Comparison of ENCODE assay signal across 1 cellular context in the genomic region with DNA sequence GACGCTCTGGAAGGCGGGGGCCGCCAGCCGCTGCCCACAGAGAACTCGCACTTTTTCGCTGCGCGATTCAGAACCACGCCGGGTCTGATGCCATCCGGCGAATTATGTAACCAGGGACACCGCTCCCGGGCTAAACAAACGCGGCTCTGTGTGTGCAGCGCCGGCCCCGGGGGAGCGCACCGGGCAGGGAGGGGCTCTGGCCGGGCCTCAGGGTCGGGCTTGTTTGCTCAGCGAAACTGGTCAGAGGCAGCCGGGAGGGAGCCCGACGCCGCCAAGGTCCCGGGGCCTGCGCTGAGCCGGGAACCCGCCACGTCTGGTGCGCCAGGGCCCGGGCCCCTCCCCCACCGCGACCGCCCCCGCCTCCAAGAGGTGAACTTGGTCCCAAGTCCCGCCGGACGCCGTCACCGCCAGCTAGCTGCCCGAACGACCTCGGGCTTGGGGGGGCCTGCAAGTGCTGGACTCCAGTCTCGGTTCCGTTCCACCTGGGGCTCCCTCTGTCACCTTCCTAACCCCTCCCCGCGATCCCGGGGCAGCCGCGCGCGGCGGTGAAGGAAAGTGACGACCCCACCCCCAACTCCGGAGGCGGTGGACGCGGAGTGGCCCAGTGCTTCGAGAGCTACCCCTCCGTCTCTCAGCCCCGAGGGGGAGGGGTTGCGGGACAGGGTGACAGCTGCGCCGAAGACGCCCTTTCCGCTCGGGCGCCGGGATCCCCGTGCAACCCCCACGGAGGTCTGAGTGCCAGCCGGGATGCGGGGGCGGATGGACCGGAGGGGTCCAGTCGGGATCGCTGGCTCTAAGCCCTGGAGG.
TF ChIP-seq lines count a peak whose summit lies in the region.

No MANE protein-coding gene starts in this region.

TF ChIP-seq in HEK293, 187 proteins besides CTCF, POLR2A, EP300 and RAD21 (continued from another document):
- TF ChIP-seq, protein P1, sequence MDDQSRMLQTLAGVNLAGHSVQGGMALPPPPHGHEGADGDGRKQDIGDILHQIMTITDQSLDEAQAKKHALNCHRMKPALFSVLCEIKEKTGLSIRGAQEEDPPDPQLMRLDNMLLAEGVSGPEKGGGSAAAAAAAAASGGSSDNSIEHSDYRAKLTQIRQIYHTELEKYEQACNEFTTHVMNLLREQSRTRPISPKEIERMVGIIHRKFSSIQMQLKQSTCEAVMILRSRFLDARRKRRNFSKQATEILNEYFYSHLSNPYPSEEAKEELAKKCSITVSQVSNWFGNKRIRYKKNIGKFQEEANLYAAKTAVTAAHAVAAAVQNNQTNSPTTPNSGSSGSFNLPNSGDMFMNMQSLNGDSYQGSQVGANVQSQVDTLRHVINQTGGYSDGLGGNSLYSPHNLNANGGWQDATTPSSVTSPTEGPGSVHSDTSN (CRISPR knock-in tag; IDR thresholded peaks at IDR 0.05), result no peak
- TF ChIP-seq ZIC2 (tag by site-specific recombination; IDR thresholded peaks at IDR 0.05), result peak; percentile 58
- no peak for TF ChIP-seq ZSCAN16 (tag by site-specific recombination; IDR thresholded peaks at IDR 0.05)
- no peak for TF ChIP-seq ZFP69B (tag by site-specific recombination; IDR thresholded peaks at IDR 0.05)
- TF ChIP-seq, protein P2, sequence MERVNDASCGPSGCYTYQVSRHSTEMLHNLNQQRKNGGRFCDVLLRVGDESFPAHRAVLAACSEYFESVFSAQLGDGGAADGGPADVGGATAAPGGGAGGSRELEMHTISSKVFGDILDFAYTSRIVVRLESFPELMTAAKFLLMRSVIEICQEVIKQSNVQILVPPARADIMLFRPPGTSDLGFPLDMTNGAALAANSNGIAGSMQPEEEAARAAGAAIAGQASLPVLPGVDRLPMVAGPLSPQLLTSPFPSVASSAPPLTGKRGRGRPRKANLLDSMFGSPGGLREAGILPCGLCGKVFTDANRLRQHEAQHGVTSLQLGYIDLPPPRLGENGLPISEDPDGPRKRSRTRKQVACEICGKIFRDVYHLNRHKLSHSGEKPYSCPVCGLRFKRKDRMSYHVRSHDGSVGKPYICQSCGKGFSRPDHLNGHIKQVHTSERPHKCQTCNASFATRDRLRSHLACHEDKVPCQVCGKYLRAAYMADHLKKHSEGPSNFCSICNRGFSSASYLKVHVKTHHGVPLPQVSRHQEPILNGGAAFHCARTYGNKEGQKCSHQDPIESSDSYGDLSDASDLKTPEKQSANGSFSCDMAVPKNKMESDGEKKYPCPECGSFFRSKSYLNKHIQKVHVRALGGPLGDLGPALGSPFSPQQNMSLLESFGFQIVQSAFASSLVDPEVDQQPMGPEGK (tag by site-specific recombination; IDR thresholded peaks at IDR 0.05), result peak; percentile 90
- TF ChIP-seq, protein P3, sequence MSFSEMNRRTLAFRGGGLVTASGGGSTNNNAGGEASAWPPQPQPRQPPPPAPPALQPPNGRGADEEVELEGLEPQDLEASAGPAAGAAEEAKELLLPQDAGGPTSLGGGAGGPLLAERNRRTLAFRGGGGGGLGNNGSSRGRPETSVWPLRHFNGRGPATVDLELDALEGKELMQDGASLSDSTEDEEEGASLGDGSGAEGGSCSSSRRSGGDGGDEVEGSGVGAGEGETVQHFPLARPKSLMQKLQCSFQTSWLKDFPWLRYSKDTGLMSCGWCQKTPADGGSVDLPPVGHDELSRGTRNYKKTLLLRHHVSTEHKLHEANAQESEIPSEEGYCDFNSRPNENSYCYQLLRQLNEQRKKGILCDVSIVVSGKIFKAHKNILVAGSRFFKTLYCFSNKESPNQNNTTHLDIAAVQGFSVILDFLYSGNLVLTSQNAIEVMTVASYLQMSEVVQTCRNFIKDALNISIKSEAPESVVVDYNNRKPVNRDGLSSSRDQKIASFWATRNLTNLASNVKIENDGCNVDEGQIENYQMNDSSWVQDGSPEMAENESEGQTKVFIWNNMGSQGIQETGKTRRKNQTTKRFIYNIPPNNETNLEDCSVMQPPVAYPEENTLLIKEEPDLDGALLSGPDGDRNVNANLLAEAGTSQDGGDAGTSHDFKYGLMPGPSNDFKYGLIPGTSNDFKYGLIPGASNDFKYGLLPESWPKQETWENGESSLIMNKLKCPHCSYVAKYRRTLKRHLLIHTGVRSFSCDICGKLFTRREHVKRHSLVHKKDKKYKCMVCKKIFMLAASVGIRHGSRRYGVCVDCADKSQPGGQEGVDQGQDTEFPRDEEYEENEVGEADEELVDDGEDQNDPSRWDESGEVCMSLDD (tag by site-specific recombination; IDR thresholded peaks at IDR 0.05), result peak; percentile 40; the same call in 1 of the 2 replicates
- TF ChIP-seq ZNF138 (tag by site-specific recombination; IDR thresholded peaks at IDR 0.05; ENCODE audit: borderline replicate concordance), result no peak
- TF ChIP-seq, protein P4, sequence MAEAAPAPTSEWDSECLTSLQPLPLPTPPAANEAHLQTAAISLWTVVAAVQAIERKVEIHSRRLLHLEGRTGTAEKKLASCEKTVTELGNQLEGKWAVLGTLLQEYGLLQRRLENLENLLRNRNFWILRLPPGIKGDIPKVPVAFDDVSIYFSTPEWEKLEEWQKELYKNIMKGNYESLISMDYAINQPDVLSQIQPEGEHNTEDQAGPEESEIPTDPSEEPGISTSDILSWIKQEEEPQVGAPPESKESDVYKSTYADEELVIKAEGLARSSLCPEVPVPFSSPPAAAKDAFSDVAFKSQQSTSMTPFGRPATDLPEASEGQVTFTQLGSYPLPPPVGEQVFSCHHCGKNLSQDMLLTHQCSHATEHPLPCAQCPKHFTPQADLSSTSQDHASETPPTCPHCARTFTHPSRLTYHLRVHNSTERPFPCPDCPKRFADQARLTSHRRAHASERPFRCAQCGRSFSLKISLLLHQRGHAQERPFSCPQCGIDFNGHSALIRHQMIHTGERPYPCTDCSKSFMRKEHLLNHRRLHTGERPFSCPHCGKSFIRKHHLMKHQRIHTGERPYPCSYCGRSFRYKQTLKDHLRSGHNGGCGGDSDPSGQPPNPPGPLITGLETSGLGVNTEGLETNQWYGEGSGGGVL (tag by site-specific recombination; IDR thresholded peaks at IDR 0.05), result peak; percentile 27
- TF ChIP-seq ZNF830 (tag by site-specific recombination; IDR thresholded peaks at IDR 0.05; ENCODE audit: low read depth), result no peak
- TF ChIP-seq ZNF514 (tag by site-specific recombination; IDR thresholded peaks at IDR 0.05), result no peak
- TF ChIP-seq KLF1 (tag by site-specific recombination; IDR thresholded peaks at IDR 0.05), result peak; percentile 56; the same call in 1 of the 2 replicates
- TF ChIP-seq, protein P5, sequence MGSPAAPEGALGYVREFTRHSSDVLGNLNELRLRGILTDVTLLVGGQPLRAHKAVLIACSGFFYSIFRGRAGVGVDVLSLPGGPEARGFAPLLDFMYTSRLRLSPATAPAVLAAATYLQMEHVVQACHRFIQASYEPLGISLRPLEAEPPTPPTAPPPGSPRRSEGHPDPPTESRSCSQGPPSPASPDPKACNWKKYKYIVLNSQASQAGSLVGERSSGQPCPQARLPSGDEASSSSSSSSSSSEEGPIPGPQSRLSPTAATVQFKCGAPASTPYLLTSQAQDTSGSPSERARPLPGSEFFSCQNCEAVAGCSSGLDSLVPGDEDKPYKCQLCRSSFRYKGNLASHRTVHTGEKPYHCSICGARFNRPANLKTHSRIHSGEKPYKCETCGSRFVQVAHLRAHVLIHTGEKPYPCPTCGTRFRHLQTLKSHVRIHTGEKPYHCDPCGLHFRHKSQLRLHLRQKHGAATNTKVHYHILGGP (tag by site-specific recombination; IDR thresholded peaks at IDR 0.05), result no peak
- peak; percentile 80; the same call in 1 of the 2 replicates for TF ChIP-seq ZNF600 (tag by site-specific recombination; IDR thresholded peaks at IDR 0.05)
- peak; percentile 5; the same call in 1 of the 2 replicates for TF ChIP-seq ZNF423 (tag by site-specific recombination; IDR thresholded peaks at IDR 0.05)
- TF ChIP-seq HOXC10 (CRISPR knock-in tag; IDR thresholded peaks at IDR 0.05), result 0 out of 2 replicates have a peak, but pooled peaks have one; percentile 36
- peak; percentile 78; the same call in 1 of the 2 replicates for TF ChIP-seq ZNF501 (tag by site-specific recombination; IDR thresholded peaks at IDR 0.05)
- TF ChIP-seq, protein P6, sequence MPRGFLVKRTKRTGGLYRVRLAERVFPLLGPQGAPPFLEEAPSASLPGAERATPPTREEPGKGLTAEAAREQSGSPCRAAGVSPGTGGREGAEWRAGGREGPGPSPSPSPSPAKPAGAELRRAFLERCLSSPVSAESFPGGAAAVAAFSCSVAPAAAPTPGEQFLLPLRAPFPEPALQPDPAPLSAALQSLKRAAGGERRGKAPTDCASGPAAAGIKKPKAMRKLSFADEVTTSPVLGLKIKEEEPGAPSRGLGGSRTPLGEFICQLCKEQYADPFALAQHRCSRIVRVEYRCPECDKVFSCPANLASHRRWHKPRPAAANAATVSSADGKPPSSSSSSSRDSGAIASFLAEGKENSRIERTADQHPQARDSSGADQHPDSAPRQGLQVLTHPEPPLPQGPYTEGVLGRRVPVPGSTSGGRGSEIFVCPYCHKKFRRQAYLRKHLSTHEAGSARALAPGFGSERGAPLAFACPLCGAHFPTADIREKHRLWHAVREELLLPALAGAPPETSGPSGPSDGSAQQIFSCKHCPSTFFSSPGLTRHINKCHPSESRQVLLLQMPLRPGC (tag by site-specific recombination; IDR thresholded peaks at IDR 0.05), result no peak; the same call in 1 of the 2 replicates
- no peak for TF ChIP-seq ZNF112 (tag by site-specific recombination; IDR thresholded peaks at IDR 0.05)
- peak; percentile 70 for TF ChIP-seq KLF16 (tag by site-specific recombination; IDR thresholded peaks at IDR 0.05)
- TF ChIP-seq, protein P7, sequence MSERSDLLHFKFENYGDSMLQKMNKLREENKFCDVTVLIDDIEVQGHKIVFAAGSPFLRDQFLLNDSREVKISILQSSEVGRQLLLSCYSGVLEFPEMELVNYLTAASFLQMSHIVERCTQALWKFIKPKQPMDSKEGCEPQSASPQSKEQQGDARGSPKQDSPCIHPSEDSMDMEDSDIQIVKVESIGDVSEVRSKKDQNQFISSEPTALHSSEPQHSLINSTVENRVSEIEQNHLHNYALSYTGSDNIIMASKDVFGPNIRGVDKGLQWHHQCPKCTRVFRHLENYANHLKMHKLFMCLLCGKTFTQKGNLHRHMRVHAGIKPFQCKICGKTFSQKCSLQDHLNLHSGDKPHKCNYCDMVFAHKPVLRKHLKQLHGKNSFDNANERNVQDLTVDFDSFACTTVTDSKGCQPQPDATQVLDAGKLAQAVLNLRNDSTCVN (tag by site-specific recombination; optimal IDR thresholded peaks at IDR 0.05), result peak; percentile 95
- peak; percentile 85 for TF ChIP-seq GLIS2 (tag by site-specific recombination; IDR thresholded peaks at IDR 0.05)
- TF ChIP-seq ZNF341 (tag by site-specific recombination; IDR thresholded peaks at IDR 0.05; ENCODE audit: low read depth), result peak; percentile 95
- TF ChIP-seq ZNF140 (tag by site-specific recombination; IDR thresholded peaks at IDR 0.05), result no peak
- 0 out of 2 replicates have a peak, but pooled peaks have one; percentile 43 for TF ChIP-seq ZSCAN30 (tag by site-specific recombination; IDR thresholded peaks at IDR 0.05)
- TF ChIP-seq ZNF221 (tag by site-specific recombination; IDR thresholded peaks at IDR 0.05; ENCODE audit: borderline replicate concordance), result no peak
- peak; percentile 97 for TF ChIP-seq ZNF335 (tag by site-specific recombination; conservative IDR thresholded peaks at IDR 0.05)
- TF ChIP-seq ZXDB (tag by site-specific recombination; IDR thresholded peaks at IDR 0.05), result peak; percentile 98
- no peak for TF ChIP-seq SCRT1 (tag by site-specific recombination; IDR thresholded peaks at IDR 0.05; ENCODE audit: borderline replicate concordance)
- TF ChIP-seq, protein P8, sequence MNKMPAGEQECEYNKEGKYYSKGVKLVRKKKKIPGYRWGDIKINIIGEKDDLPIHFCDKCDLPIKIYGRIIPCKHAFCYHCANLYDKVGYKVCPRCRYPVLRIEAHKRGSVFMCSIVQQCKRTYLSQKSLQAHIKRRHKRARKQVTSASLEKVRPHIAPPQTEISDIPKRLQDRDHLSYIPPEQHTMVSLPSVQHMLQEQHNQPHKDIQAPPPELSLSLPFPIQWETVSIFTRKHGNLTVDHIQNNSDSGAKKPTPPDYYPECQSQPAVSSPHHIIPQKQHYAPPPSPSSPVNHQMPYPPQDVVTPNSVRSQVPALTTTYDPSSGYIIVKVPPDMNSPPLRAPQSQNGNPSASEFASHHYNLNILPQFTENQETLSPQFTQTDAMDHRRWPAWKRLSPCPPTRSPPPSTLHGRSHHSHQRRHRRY (tag by site-specific recombination; IDR thresholded peaks at IDR 0.05), result 0 out of 2 replicates have a peak, but pooled peaks have one; percentile 7
- peak; percentile 82 for TF ChIP-seq ZNF2 (tag by site-specific recombination; IDR thresholded peaks at IDR 0.05)
TF ChIP-seq in HEK293: peak in this region for 41.
